ENCODE assay signal across 1 cellular context in the genomic region with DNA sequence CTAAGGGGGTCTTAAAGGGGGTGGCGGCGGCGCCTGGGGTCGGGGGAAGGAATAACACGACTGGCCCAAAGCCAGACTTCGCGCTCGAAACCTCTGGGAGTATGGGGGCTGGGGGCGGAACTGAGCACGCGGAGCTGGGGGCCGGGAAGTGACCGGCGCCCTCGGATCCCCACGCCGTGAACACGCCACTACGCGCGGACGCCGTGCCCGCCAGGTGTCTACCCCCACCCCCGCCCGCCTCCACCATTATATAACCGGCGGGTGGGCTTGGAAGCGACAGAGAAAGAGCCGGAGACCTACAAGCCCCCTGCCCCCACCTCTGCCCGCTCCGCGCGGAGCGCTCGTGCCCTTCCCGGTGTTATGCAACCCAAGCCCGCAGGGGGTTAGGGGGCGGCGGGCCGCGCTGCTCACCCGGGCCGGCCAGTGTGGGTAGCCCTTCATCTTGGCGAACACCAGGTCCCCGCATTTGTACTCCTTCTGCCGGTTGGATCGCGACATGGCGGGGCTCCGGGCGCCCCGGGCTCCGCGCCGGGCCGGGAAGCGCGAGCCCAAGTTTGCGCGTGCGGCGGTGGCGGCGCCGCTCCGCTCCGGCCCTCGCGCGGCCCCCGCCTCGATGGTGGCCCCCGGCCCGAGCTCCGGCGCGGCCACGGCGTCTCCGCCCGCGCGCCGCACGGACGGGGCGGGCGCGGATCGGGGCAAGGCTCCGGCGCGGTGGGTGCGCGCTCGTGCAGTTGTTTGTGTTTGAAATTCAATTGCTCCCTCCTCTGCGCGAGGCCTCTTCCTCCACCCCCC.
A peak's percentile ranks its signal among the peaks of the same experiment; 100 is the strongest.
TF ChIP-seq lines count a peak whose summit lies in the region.

A gene (minus strand): TSS at position 744 of the 792 bp plus-strand sequence. CDS start 246 bp downstream, at position 498.

TF ChIP-seq in HepG2, 621 proteins besides CTCF, POLR2A, EP300 and RAD21 (continued from another document and continues in another):
- TF ChIP-seq ZNF460 (CRISPR knock-in tag; IDR thresholded peaks at IDR 0.05; ENCODE audit: borderline replicate concordance), result no peak
- TF ChIP-seq ZC3H4 (CRISPR knock-in tag; IDR thresholded peaks at IDR 0.05; ENCODE audit: borderline replicate concordance), result no peak
- TF ChIP-seq, protein P1, sequence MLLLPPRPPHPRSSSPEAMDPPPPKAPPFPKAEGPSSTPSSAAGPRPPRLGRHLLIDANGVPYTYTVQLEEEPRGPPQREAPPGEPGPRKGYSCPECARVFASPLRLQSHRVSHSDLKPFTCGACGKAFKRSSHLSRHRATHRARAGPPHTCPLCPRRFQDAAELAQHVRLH (CRISPR knock-in tag; IDR thresholded peaks at IDR 0.05; ENCODE audit: borderline replicate concordance, low read depth), result no peak; the same call in 1 of the 2 replicates
- TF ChIP-seq AGO2 (optimal IDR thresholded peaks at IDR 0.05; ENCODE audit: low read depth, low read length), result peak; percentile 70
- peak; percentile 18 for TF ChIP-seq HNRNPK (IDR thresholded peaks at IDR 0.05; ENCODE audit: low read depth, low read length, poor library complexity, severe bottlenecking)
- TF ChIP-seq, protein P2, sequence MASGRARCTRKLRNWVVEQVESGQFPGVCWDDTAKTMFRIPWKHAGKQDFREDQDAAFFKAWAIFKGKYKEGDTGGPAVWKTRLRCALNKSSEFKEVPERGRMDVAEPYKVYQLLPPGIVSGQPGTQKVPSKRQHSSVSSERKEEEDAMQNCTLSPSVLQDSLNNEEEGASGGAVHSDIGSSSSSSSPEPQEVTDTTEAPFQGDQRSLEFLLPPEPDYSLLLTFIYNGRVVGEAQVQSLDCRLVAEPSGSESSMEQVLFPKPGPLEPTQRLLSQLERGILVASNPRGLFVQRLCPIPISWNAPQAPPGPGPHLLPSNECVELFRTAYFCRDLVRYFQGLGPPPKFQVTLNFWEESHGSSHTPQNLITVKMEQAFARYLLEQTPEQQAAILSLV (CRISPR knock-in tag; IDR thresholded peaks at IDR 0.05; ENCODE audit: borderline replicate concordance), result no peak
- 0 out of 2 replicates have a peak, but pooled peaks have one; percentile 18 for TF ChIP-seq BRD4 (CRISPR knock-in tag; IDR thresholded peaks at IDR 0.05)
- no peak for TF ChIP-seq KLF6 (CRISPR knock-in tag; IDR thresholded peaks at IDR 0.05)
- TF ChIP-seq MYC (CRISPR knock-in tag; IDR thresholded peaks at IDR 0.05; ENCODE audit: borderline replicate concordance), result peak; percentile 68
- peak; percentile 37 for TF ChIP-seq TAF15 (IDR thresholded peaks at IDR 0.05; ENCODE audit: low read depth, low read length, poor library complexity, severe bottlenecking)
- 0 out of 2 replicates have a peak, but pooled peaks have one; percentile 12 for TF ChIP-seq PCBP1 (IDR thresholded peaks at IDR 0.05; ENCODE audit: borderline replicate concordance, low read depth, low read length)
- 0 out of 2 replicates have a peak, but pooled peaks have one; percentile 47 for TF ChIP-seq AHR (CRISPR knock-in tag; IDR thresholded peaks at IDR 0.05)
- TF ChIP-seq ZNF557 (CRISPR knock-in tag; IDR thresholded peaks at IDR 0.05), result no peak
- TF ChIP-seq, protein P3, sequence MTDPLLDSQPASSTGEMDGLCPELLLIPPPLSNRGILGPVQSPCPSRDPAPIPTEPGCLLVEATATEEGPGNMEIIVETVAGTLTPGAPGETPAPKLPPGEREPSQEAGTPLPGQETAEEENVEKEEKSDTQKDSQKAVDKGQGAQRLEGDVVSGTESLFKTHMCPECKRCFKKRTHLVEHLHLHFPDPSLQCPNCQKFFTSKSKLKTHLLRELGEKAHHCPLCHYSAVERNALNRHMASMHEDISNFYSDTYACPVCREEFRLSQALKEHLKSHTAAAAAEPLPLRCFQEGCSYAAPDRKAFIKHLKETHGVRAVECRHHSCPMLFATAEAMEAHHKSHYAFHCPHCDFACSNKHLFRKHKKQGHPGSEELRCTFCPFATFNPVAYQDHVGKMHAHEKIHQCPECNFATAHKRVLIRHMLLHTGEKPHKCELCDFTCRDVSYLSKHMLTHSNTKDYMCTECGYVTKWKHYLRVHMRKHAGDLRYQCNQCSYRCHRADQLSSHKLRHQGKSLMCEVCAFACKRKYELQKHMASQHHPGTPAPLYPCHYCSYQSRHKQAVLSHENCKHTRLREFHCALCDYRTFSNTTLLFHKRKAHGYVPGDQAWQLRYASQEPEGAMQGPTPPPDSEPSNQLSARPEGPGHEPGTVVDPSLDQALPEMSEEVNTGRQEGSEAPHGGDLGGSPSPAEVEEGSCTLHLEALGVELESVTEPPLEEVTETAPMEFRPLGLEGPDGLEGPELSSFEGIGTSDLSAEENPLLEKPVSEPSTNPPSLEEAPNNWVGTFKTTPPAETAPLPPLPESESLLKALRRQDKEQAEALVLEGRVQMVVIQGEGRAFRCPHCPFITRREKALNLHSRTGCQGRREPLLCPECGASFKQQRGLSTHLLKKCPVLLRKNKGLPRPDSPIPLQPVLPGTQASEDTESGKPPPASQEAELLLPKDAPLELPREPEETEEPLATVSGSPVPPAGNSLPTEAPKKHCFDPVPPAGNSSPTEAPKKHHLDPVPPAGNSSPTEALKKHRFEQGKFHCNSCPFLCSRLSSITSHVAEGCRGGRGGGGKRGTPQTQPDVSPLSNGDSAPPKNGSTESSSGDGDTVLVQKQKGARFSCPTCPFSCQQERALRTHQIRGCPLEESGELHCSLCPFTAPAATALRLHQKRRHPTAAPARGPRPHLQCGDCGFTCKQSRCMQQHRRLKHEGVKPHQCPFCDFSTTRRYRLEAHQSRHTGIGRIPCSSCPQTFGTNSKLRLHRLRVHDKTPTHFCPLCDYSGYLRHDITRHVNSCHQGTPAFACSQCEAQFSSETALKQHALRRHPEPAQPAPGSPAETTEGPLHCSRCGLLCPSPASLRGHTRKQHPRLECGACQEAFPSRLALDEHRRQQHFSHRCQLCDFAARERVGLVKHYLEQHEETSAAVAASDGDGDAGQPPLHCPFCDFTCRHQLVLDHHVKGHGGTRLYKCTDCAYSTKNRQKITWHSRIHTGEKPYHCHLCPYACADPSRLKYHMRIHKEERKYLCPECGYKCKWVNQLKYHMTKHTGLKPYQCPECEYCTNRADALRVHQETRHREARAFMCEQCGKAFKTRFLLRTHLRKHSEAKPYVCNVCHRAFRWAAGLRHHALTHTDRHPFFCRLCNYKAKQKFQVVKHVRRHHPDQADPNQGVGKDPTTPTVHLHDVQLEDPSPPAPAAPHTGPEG (CRISPR knock-in tag; IDR thresholded peaks at IDR 0.05), result no peak
- peak; percentile 50 for TF ChIP-seq BHLHE40 (IDR thresholded peaks at IDR 0.05; ENCODE audit: low read length)
- TF ChIP-seq ZNF235 (CRISPR knock-in tag; IDR thresholded peaks at IDR 0.05; ENCODE audit: borderline replicate concordance), result peak; percentile 16; the same call in 1 of the 2 replicates
- TF ChIP-seq, protein P4, sequence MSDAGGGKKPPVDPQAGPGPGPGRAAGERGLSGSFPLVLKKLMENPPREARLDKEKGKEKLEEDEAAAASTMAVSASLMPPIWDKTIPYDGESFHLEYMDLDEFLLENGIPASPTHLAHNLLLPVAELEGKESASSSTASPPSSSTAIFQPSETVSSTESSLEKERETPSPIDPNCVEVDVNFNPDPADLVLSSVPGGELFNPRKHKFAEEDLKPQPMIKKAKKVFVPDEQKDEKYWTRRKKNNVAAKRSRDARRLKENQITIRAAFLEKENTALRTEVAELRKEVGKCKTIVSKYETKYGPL (CRISPR knock-in tag; IDR thresholded peaks at IDR 0.05), result peak; percentile 89
- TF ChIP-seq, protein P5, sequence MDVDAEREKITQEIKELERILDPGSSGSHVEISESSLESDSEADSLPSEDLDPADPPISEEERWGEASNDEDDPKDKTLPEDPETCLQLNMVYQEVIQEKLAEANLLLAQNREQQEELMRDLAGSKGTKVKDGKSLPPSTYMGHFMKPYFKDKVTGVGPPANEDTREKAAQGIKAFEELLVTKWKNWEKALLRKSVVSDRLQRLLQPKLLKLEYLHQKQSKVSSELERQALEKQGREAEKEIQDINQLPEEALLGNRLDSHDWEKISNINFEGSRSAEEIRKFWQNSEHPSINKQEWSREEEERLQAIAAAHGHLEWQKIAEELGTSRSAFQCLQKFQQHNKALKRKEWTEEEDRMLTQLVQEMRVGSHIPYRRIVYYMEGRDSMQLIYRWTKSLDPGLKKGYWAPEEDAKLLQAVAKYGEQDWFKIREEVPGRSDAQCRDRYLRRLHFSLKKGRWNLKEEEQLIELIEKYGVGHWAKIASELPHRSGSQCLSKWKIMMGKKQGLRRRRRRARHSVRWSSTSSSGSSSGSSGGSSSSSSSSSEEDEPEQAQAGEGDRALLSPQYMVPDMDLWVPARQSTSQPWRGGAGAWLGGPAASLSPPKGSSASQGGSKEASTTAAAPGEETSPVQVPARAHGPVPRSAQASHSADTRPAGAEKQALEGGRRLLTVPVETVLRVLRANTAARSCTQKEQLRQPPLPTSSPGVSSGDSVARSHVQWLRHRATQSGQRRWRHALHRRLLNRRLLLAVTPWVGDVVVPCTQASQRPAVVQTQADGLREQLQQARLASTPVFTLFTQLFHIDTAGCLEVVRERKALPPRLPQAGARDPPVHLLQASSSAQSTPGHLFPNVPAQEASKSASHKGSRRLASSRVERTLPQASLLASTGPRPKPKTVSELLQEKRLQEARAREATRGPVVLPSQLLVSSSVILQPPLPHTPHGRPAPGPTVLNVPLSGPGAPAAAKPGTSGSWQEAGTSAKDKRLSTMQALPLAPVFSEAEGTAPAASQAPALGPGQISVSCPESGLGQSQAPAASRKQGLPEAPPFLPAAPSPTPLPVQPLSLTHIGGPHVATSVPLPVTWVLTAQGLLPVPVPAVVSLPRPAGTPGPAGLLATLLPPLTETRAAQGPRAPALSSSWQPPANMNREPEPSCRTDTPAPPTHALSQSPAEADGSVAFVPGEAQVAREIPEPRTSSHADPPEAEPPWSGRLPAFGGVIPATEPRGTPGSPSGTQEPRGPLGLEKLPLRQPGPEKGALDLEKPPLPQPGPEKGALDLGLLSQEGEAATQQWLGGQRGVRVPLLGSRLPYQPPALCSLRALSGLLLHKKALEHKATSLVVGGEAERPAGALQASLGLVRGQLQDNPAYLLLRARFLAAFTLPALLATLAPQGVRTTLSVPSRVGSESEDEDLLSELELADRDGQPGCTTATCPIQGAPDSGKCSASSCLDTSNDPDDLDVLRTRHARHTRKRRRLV (CRISPR knock-in tag; IDR thresholded peaks at IDR 0.05), result 0 out of 2 replicates have a peak, but pooled peaks have one; percentile 60
- no peak for TF ChIP-seq ZSCAN12 (CRISPR knock-in tag; IDR thresholded peaks at IDR 0.05)
- TF ChIP-seq CAMTA2 (CRISPR knock-in tag; IDR thresholded peaks at IDR 0.05; ENCODE audit: borderline replicate concordance), result peak; percentile 73; the same call in 1 of the 2 replicates
- no peak for TF ChIP-seq SOX5 (CRISPR knock-in tag; IDR thresholded peaks at IDR 0.05; ENCODE audit: borderline replicate concordance)
- TF ChIP-seq SRSF1 (optimal IDR thresholded peaks at IDR 0.05; ENCODE audit: low read depth, low read length), result peak; percentile 63
- TF ChIP-seq NRL (CRISPR knock-in tag; IDR thresholded peaks at IDR 0.05; ENCODE audit: borderline replicate concordance), result 0 out of 2 replicates have a peak, but pooled peaks have one; percentile 18
- TF ChIP-seq SOX13 (IDR thresholded peaks at IDR 0.05), result no peak
- TF ChIP-seq SOX13 (CRISPR knock-in tag; conservative IDR thresholded peaks at IDR 0.05 in 1 of 2, IDR thresholded peaks at IDR 0.05 in 1 of 2), result 0 out of 4 replicates have a peak, but pooled peaks of 1 of the 2 experiments have one; percentile 10
- TF ChIP-seq, protein P6, sequence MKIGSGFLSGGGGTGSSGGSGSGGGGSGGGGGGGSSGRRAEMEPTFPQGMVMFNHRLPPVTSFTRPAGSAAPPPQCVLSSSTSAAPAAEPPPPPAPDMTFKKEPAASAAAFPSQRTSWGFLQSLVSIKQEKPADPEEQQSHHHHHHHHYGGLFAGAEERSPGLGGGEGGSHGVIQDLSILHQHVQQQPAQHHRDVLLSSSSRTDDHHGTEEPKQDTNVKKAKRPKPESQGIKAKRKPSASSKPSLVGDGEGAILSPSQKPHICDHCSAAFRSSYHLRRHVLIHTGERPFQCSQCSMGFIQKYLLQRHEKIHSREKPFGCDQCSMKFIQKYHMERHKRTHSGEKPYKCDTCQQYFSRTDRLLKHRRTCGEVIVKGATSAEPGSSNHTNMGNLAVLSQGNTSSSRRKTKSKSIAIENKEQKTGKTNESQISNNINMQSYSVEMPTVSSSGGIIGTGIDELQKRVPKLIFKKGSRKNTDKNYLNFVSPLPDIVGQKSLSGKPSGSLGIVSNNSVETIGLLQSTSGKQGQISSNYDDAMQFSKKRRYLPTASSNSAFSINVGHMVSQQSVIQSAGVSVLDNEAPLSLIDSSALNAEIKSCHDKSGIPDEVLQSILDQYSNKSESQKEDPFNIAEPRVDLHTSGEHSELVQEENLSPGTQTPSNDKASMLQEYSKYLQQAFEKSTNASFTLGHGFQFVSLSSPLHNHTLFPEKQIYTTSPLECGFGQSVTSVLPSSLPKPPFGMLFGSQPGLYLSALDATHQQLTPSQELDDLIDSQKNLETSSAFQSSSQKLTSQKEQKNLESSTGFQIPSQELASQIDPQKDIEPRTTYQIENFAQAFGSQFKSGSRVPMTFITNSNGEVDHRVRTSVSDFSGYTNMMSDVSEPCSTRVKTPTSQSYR (CRISPR knock-in tag; IDR thresholded peaks at IDR 0.05; ENCODE audit: borderline replicate concordance), result peak; percentile 40; the same call in 1 of the 2 replicates
- TF ChIP-seq YY1 (IDR thresholded peaks at IDR 0.05; ENCODE audit: insufficient read depth, insufficient replicate concordance, low read depth, low read length), result no peak
- TF ChIP-seq, protein P7, sequence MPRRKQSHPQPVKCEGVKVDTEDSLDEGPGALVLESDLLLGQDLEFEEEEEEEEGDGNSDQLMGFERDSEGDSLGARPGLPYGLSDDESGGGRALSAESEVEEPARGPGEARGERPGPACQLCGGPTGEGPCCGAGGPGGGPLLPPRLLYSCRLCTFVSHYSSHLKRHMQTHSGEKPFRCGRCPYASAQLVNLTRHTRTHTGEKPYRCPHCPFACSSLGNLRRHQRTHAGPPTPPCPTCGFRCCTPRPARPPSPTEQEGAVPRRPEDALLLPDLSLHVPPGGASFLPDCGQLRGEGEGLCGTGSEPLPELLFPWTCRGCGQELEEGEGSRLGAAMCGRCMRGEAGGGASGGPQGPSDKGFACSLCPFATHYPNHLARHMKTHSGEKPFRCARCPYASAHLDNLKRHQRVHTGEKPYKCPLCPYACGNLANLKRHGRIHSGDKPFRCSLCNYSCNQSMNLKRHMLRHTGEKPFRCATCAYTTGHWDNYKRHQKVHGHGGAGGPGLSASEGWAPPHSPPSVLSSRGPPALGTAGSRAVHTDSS (CRISPR knock-in tag; conservative IDR thresholded peaks at IDR 0.05), result no peak
- no peak for TF ChIP-seq FOXA3 (CRISPR knock-in tag; IDR thresholded peaks at IDR 0.05)
- 0 out of 2 replicates have a peak, but pooled peaks have one; percentile 30 for TF ChIP-seq ELF3 (CRISPR knock-in tag; IDR thresholded peaks at IDR 0.05)
